27 cellular contexts compared by ENCODE assay signal in the genomic region with DNA sequence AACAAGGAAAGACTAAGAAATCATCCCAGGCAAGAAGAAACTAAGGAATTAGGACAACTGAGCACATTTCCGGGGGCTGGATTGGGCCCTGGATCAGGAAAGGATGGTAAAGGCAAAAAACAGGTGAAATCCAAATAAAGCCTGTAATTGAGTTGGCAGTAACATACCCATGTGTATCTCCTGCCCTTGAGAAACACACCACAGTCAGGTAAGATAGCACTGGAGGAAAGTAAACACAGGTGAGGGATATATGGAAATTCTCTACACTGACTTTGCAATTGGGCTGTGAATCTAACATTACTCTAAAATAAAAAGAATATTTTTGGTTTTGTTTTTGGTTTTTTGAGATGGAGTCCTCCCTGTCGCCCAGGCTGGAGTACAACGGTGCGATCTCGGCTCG.
"Had no signal": no experiment of that assay in that cellular context is flagged by ENCODE, and none has a peak within 500 bp of the region (broad histone marks: within the 10 kb centered on the region; RNA-seq: fewer than 3 reads in every experiment).

No MANE protein-coding gene starts in this region.

- H3K9me3 ChIP-seq: colonic mucosa, esophagus muscularis mucosa, esophagus squamous epithelium, gastrocnemius medialis, gastroesophageal sphincter, heart left ventricle, heart right ventricle had no signal

- H3K4me1 ChIP-seq: colonic mucosa, foreskin keratinocyte, gastrocnemius medialis, heart right ventricle had no signal

- H3K4me3 ChIP-seq: colonic mucosa, coronary artery, dorsolateral prefrontal cortex, esophagus muscularis mucosa, esophagus squamous epithelium, gastrocnemius medialis, gastroesophageal sphincter, heart left ventricle, heart right ventricle had no signal

- ATAC-seq: effector memory CD8-positive, alpha-beta T cell; esophagus mucosa; foreskin keratinocyte; gastrocnemius medialis; gastroesophageal sphincter; heart left ventricle; heart right ventricle had no signal

- H3K27me3 ChIP-seq: colonic mucosa, dorsolateral prefrontal cortex, esophagus muscularis mucosa, gastrocnemius medialis, gastroesophageal sphincter, heart right ventricle had no signal

- DNase-seq: colonic mucosa; cortex of kidney; dermis blood vessel endothelial cell; dorsolateral prefrontal cortex; effector CD8-positive, alpha-beta T cell; effector memory CD4-positive, alpha-beta T cell; effector memory CD8-positive, alpha-beta T cell; endodermal cell; erythroblast; esophagus squamous epithelium; foreskin fibroblast; foreskin keratinocyte; foreskin melanocyte; gastrocnemius medialis; glutamatergic neuron; head of caudate nucleus; heart left ventricle; heart right ventricle had no signal

- H3K27ac ChIP-seq: colonic mucosa, coronary artery, dorsolateral prefrontal cortex, epithelial cell of prostate, esophagus muscularis mucosa, esophagus squamous epithelium, foreskin keratinocyte, gastrocnemius medialis, gastroesophageal sphincter, heart left ventricle, heart right ventricle had no signal

- H3K36me3 ChIP-seq: colonic mucosa, esophagus muscularis mucosa, esophagus squamous epithelium, gastrocnemius medialis, gastroesophageal sphincter, heart left ventricle, heart right ventricle had no signal

- FAIRE-seq: colon, endometrium, endothelial cell of umbilical vein, frontal cortex had no signal
